ENCODE assay signal across 38 cellular contexts in the genomic region with DNA sequence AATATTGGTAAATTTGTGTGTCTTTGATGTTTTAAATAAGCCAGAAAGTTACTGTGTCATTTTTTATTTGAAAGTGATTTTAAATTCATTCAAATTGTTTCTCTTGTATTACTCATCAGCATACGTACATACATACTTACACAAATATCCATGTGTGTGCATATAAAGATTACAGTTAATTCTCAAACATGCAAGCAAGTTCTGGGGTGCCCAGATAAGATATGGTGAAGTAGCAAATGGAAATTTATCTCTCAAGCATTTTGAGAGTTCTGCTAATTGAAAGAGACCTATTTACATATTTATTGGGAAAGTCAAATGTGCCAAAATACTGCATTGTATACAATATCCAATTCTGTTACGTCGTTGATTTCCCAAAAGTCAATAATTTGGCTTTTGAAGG.
"Had no signal": no experiment of that assay in that cellular context is flagged by ENCODE, and none has a peak within 500 bp of the region (broad histone marks: within the 10 kb centered on the region; RNA-seq: fewer than 3 reads in every experiment).

No MANE protein-coding gene starts in this region.

- H3K27ac ChIP-seq: adrenal gland, body of pancreas, epithelial cell of prostate, foreskin keratinocyte, gastrocnemius medialis, heart left ventricle had no signal

- H3K36me3 Mint-ChIP-seq: activated CD4-positive, alpha-beta memory T cell treated with anti-CD3 and anti-CD28 coated beads for 36 hours; activated CD8-positive, alpha-beta memory T cell treated with anti-CD3 and anti-CD28 coated beads, Interleukin-2, amount 10 ng/mL, durations not matched to agents 7 days and 5 days; activated naive CD4-positive, alpha-beta T cell treated with anti-CD3 and anti-CD28 coated beads, Interleukin-2, amount 50 U/mL, for 24 hours; activated naive CD8-positive, alpha-beta T cell treated with anti-CD3 and anti-CD28 coated beads for 36 hours had no signal

- H3K27ac Mint-ChIP-seq: activated CD4-positive, alpha-beta memory T cell treated with anti-CD3 and anti-CD28 coated beads for 36 hours; activated CD4-positive, alpha-beta T cell treated with anti-CD3 and anti-CD28 coated beads for 36 hours; activated CD4-positive, alpha-beta T cell treated with anti-CD3 and anti-CD28 coated beads, Interleukin-2, amount 10 ng/mL, durations not matched to agents 24 days and 14 days; activated CD8-positive, alpha-beta memory T cell treated with anti-CD3 and anti-CD28 coated beads, Interleukin-2, amount 10 ng/mL, durations not matched to agents 7 days and 5 days; activated CD8-positive, alpha-beta T cell treated with anti-CD3 and anti-CD28 coated beads, Interleukin-2, amount 10 ng/mL, durations not matched to agents 7 days and 5 days; activated naive CD4-positive, alpha-beta T cell treated with anti-CD3 and anti-CD28 coated beads for 36 hours; activated naive CD4-positive, alpha-beta T cell treated with anti-CD3 and anti-CD28 coated beads, Interleukin-2, amount 50 U/mL, for 24 hours; activated naive CD8-positive, alpha-beta T cell treated with anti-CD3 and anti-CD28 coated beads for 36 hours; activated naive CD8-positive, alpha-beta T cell treated with anti-CD3 and anti-CD28 coated beads, Interleukin-2, amount 50 U/mL, for 24 hours; activated T-helper 1 cell treated with anti-CD3 and anti-CD28 coated beads, Interleukin-12 subunit alpha, Interleukin-12 subunit beta, Interleukin-2, Interleukin-4 antibody, amounts not matched to agents 30 ng/mL and 10 ng/mL and 1 ng/mL, durations not matched to agents 14 hours and 24 hours and 36 hours; activated T-helper 2 cell treated with anti-CD3 and anti-CD28 coated beads, Interferon-gamma antibody, Interleukin-2, Interleukin-4, amounts not matched to agents 10 μg/mL and 5 μg/mL and 100 μg/mL, durations not matched to agents 14 hours and 24 hours and 36 hours; effector memory CD8-positive, alpha-beta T cell; T-helper 17 cell; T-helper 2 cell treated with Interferon-gamma antibody and Interleukin-4, amounts not matched to agents 5 μg/mL and 100 μg/mL, for 36 hours had no signal

- H3K4me1 ChIP-seq: adrenal gland, body of pancreas, foreskin keratinocyte, gastrocnemius medialis, heart left ventricle had no signal

- H3K4me1 Mint-ChIP-seq: activated CD4-positive, alpha-beta T cell treated with anti-CD3 and anti-CD28 coated beads for 36 hours; activated CD4-positive, alpha-beta T cell treated with anti-CD3 and anti-CD28 coated beads, Interleukin-2, amount 10 ng/mL, durations not matched to agents 24 days and 14 days; activated CD8-positive, alpha-beta memory T cell treated with anti-CD3 and anti-CD28 coated beads, Interleukin-2, amount 10 ng/mL, durations not matched to agents 7 days and 5 days; activated naive CD4-positive, alpha-beta T cell treated with anti-CD3 and anti-CD28 coated beads, Interleukin-2, amount 50 U/mL, for 24 hours; activated naive CD8-positive, alpha-beta T cell treated with anti-CD3 and anti-CD28 coated beads for 36 hours; activated naive CD8-positive, alpha-beta T cell treated with anti-CD3 and anti-CD28 coated beads, Interleukin-2, amount 50 U/mL, for 24 hours; T-helper 17 cell had no signal

- H3K9me3 Mint-ChIP-seq: activated naive CD4-positive, alpha-beta T cell treated with anti-CD3 and anti-CD28 coated beads for 36 hours; activated naive CD8-positive, alpha-beta T cell treated with anti-CD3 and anti-CD28 coated beads, Interleukin-2, amount 50 U/mL, for 24 hours; activated T-helper 1 cell treated with anti-CD3 and anti-CD28 coated beads, Interleukin-12 subunit alpha, Interleukin-12 subunit beta, Interleukin-2, Interleukin-4 antibody, amounts not matched to agents 30 ng/mL and 10 ng/mL and 1 ng/mL, durations not matched to agents 14 hours and 24 hours and 36 hours; activated T-helper 2 cell treated with anti-CD3 and anti-CD28 coated beads, Interferon-gamma antibody, Interleukin-2, Interleukin-4, amounts not matched to agents 10 μg/mL and 5 μg/mL and 100 μg/mL, durations not matched to agents 14 hours and 24 hours and 36 hours had no signal

- H3K27me3 ChIP-seq: adrenal gland, body of pancreas, foreskin keratinocyte, gastrocnemius medialis, heart left ventricle had no signal

- DNase-seq: activated CD4-positive, alpha-beta memory T cell treated with anti-CD3 and anti-CD28 coated beads for 36 hours; activated CD4-positive, alpha-beta T cell treated with anti-CD3 and anti-CD28 coated beads for 36 hours; activated CD4-positive, alpha-beta T cell treated with anti-CD3 and anti-CD28 coated beads, Interleukin-2, amount 10 ng/mL, durations not matched to agents 24 days and 14 days; activated CD4-positive, CD25-positive, alpha-beta regulatory T cell; activated CD4-positive, CD25-positive, alpha-beta regulatory T cell treated with anti-CD3 and anti-CD28 coated beads, Interleukin-2, amount 50 U/mL, for 72 hours; activated CD8-positive, alpha-beta memory T cell treated with anti-CD3 and anti-CD28 coated beads, Interleukin-2, amount 10 ng/mL, durations not matched to agents 7 days and 5 days; activated CD8-positive, alpha-beta memory T cell treated with anti-CD3 and anti-CD28 coated beads, Interleukin-2, amount 50 U/mL, for 4 hours; activated CD8-positive, alpha-beta T cell treated with anti-CD3 and anti-CD28 coated beads, Interleukin-2, amount 10 ng/mL, durations not matched to agents 7 days and 5 days; activated effector memory CD4-positive, alpha-beta T cell treated with anti-CD3 and anti-CD28 coated beads, Interleukin-2, amount 50 U/mL, for 16 hours; activated naive CD4-positive, alpha-beta T cell treated with anti-CD3 and anti-CD28 coated beads for 36 hours; activated naive CD8-positive, alpha-beta T cell treated with anti-CD3 and anti-CD28 coated beads for 36 hours; activated naive CD8-positive, alpha-beta T cell treated with anti-CD3 and anti-CD28 coated beads, Interleukin-2, amount 50 U/mL, for 24 hours; activated T-cell treated with anti-CD3 and anti-CD28 coated beads, Interleukin-2, amount 50 U/mL, for 1 hour; activated T-cell treated with anti-CD3 and anti-CD28 coated beads, Interleukin-2, amount 50 U/mL, for 48 hours; adrenal gland; amygdala; aorta; body of pancreas; caudate nucleus; cortex of kidney; dermis blood vessel endothelial cell; effector CD4-positive, alpha-beta T cell; effector memory CD8-positive, alpha-beta T cell; foreskin keratinocyte; gastrocnemius medialis; glutamatergic neuron; heart left ventricle; T-helper 1 cell; T-helper 17 cell; T1000 had no signal

- ATAC-seq: activated CD4-positive, alpha-beta T cell treated with anti-CD3 and anti-CD28 coated beads for 36 hours; activated CD8-positive, alpha-beta memory T cell treated with anti-CD3 and anti-CD28 coated beads, Interleukin-2, amount 10 ng/mL, durations not matched to agents 7 days and 5 days; activated CD8-positive, alpha-beta T cell treated with anti-CD3 and anti-CD28 coated beads, Interleukin-2, amount 10 ng/mL, durations not matched to agents 7 days and 5 days; activated naive CD8-positive, alpha-beta T cell treated with anti-CD3 and anti-CD28 coated beads, Interleukin-2, amount 50 U/mL, for 24 hours; body of pancreas; effector memory CD8-positive, alpha-beta T cell; esophagus mucosa; foreskin keratinocyte; gastrocnemius medialis; heart left ventricle; T-helper 17 cell had no signal

- H3K9me3 ChIP-seq: adrenal gland, body of pancreas, gastrocnemius medialis, heart left ventricle had no signal

- H3K36me3 ChIP-seq: adrenal gland, gastrocnemius medialis, heart left ventricle had no signal

- H3K27me3 Mint-ChIP-seq: activated CD4-positive, alpha-beta memory T cell treated with anti-CD3 and anti-CD28 coated beads for 36 hours; activated CD4-positive, alpha-beta T cell treated with anti-CD3 and anti-CD28 coated beads for 36 hours; activated CD4-positive, alpha-beta T cell treated with anti-CD3 and anti-CD28 coated beads, Interleukin-2, amount 10 ng/mL, durations not matched to agents 24 days and 14 days; activated CD8-positive, alpha-beta memory T cell treated with anti-CD3 and anti-CD28 coated beads, Interleukin-2, amount 10 ng/mL, durations not matched to agents 7 days and 5 days; activated naive CD4-positive, alpha-beta T cell treated with anti-CD3 and anti-CD28 coated beads, Interleukin-2, amount 50 U/mL, for 24 hours; activated naive CD8-positive, alpha-beta T cell treated with anti-CD3 and anti-CD28 coated beads for 36 hours; activated naive CD8-positive, alpha-beta T cell treated with anti-CD3 and anti-CD28 coated beads, Interleukin-2, amount 50 U/mL, for 24 hours; effector memory CD8-positive, alpha-beta T cell; T-helper 17 cell had no signal

- FAIRE-seq: colon, endothelial cell of umbilical vein had no signal

- H3K4me3 Mint-ChIP-seq: activated CD4-positive, alpha-beta memory T cell treated with anti-CD3 and anti-CD28 coated beads for 36 hours; activated CD4-positive, alpha-beta T cell treated with anti-CD3 and anti-CD28 coated beads for 36 hours; activated CD4-positive, alpha-beta T cell treated with anti-CD3 and anti-CD28 coated beads, Interleukin-2, amount 10 ng/mL, durations not matched to agents 24 days and 14 days; activated CD8-positive, alpha-beta memory T cell treated with anti-CD3 and anti-CD28 coated beads, Interleukin-2, amount 10 ng/mL, durations not matched to agents 7 days and 5 days; activated CD8-positive, alpha-beta T cell treated with anti-CD3 and anti-CD28 coated beads, Interleukin-2, amount 10 ng/mL, durations not matched to agents 7 days and 5 days; activated naive CD4-positive, alpha-beta T cell treated with anti-CD3 and anti-CD28 coated beads for 36 hours; activated naive CD4-positive, alpha-beta T cell treated with anti-CD3 and anti-CD28 coated beads, Interleukin-2, amount 50 U/mL, for 24 hours; activated naive CD8-positive, alpha-beta T cell treated with anti-CD3 and anti-CD28 coated beads for 36 hours; activated naive CD8-positive, alpha-beta T cell treated with anti-CD3 and anti-CD28 coated beads, Interleukin-2, amount 50 U/mL, for 24 hours; activated T-helper 1 cell treated with anti-CD3 and anti-CD28 coated beads, Interleukin-12 subunit alpha, Interleukin-12 subunit beta, Interleukin-2, Interleukin-4 antibody, amounts not matched to agents 30 ng/mL and 10 ng/mL and 1 ng/mL, durations not matched to agents 14 hours and 24 hours and 36 hours; effector memory CD8-positive, alpha-beta T cell; T-helper 17 cell; T-helper 2 cell treated with Interferon-gamma antibody and Interleukin-4, amounts not matched to agents 5 μg/mL and 100 μg/mL, for 36 hours had no signal

- H3K4me3 ChIP-seq: adrenal gland, body of pancreas, gastrocnemius medialis, heart left ventricle had no signal
